8 cellular contexts compared by ENCODE assay signal in the genomic region with DNA sequence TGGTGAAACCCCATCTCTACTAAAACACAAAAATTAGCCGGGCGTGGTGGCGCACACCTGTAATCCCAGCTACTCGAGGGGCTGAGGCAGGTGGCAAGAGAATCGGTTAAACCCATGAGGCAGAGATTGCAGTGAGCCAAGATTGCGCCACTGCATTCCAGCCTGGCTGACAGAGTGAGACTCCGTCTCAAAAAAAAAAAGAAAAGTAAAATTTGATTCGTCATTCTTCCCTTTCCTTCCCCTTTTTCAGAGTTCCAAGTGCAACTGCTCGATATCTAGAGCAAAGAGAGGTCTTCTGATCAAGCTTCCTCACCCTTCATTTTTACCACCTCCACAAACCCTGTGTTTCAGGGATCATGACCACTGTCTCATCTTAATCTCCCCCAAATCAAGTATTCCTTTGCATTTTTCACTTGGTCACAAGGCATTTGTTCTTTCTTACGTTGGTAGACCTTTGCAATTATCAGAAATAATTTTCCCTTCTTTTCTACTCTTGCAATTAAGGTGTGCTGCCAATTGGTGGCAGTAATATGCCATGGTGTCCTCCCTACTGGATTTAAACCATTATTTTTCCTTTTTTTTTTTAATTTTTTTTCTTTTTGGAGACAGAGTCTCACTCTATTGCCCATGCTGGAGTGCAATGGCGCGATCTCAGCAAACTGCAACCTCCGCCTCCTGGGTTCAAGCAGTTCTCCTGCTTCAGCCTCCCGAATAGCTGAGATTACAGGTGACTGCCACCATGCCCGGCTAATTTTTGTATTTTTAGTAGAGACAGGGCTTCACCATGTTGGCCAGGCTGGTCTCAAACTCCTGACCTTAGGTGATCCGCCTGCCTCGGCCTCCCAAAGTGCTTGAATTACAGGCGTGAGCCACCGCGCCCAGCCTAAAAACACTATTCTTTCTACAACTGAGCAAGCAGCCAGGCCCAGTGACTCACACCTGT. TPM values are rescaled to one million over a fixed set of nuclear protein-coding genes. Genes with fewer than 3 reads are reported as not detected.
DNase-seq lines count a peak whose midpoint lies in the region; ATAC-seq and TF ChIP-seq lines count a peak whose summit lies in the region.
"Not testable (repeated sequence)": the region's sequence is repeated elsewhere in the genome, so short reads cannot be mapped to it uniquely, and the experiment has no call there.

No MANE protein-coding gene starts in this region.

- H3K4me1 ChIP-seq in Karpas-422 (ENCODE audit: low read length) (peaks cover 13% of the 10 kb centered on the region), PC-9 (replicated peaks; ENCODE audit: insufficient read depth) (peaks cover 19% of the 10 kb centered on the region)
- not testable (repeated sequence) for H3K4me1 ChIP-seq in adrenal gland (replicated peaks in 1 of 2); fibroblast of lung (ENCODE audit: control insufficient read depth, extremely low read depth, insufficient read depth, low read length); prostate gland (replicated peaks)

- DNase-seq in AG09319 (ENCODE audit: extremely low read depth, low read depth); GM10266 (ENCODE audit: extremely low spot score); PC-9; left colon; prostate gland (ENCODE audit: low spot score): not testable (repeated sequence)
- peak; percentile 62 for DNase-seq in Karpas-422
- peak in 2 of 7 donors; percentile 23 to 46 for DNase-seq in adrenal gland
- DNase-seq in fibroblast of lung (ENCODE audit: low read depth in 2 of 2) = peak in 1 of 2 donors; percentile 62

- H3K9me3 ChIP-seq in Karpas-422 (ENCODE audit: low read length); PC-9 (ENCODE audit: insufficient read depth, low read depth); adrenal gland (replicated peaks in 1 of 3); fibroblast of lung (ENCODE audit: control insufficient read depth, insufficient read depth, low read depth, low read length); prostate gland: not testable (repeated sequence)

- 80 to 87% (median 83%) methylated on average over 20 of the region's 20 CpGs for WGBS in adrenal gland, 4 donors
- 88% methylated on average over 20 of the region's 20 CpGs for WGBS in prostate gland

- H3K27me3 ChIP-seq in Karpas-422 (ENCODE audit: low read length); PC-9 (ENCODE audit: insufficient read depth, low read depth); adrenal gland; fibroblast of lung (ENCODE audit: control insufficient read depth, insufficient read depth, low read length); prostate gland (replicated peaks; ENCODE audit: insufficient read depth): not testable (repeated sequence)

- TF ChIP-seq CTCF in AG09319 (IDR thresholded peaks at IDR 0.05; ENCODE audit: low read depth, low read length) (peak; percentile 28), GM10266 (IDR thresholded peaks at IDR 0.05; ENCODE audit: control insufficient read depth, insufficient read depth, low read depth, missing control alignments) (peak; percentile 67), PC-9 (conservative IDR thresholded peaks at IDR 0.05) (peak; percentile 67), adrenal gland (IDR thresholded peaks at IDR 0.05) (peak in 4 of 6 experiments; percentile 37 to 74 (median 54)), fibroblast of lung (conservative IDR thresholded peaks at IDR 0.05 in 1 of 2, IDR thresholded peaks at IDR 0.05 in 1 of 2; ENCODE audit: low read depth in 1 of 2, low read length in 2 of 2) (peak; percentile 53 to 72), prostate gland (IDR thresholded peaks at IDR 0.05) (peak in 3 of 4 experiments; percentile 22 to 30 (median 27))

- not testable (repeated sequence) for H3K27ac ChIP-seq in Karpas-422 (ENCODE audit: low read length); PC-9; fibroblast of lung (ENCODE audit: insufficient read depth, low read length); prostate gland
- peak overlapping the region in 1 of 5 donors; percentile 25 for H3K27ac ChIP-seq in adrenal gland

- not testable (repeated sequence) for H3K9ac ChIP-seq in Karpas-422 (ENCODE audit: low read length); fibroblast of lung (ENCODE audit: insufficient read depth, low read length)

- ATAC-seq in left colon = peak; percentile 41

- POLR2A ChIA-PET in PC-9 (lab: Charles Lee; ENCODE audit: unreplicated experiment) = not testable (repeated sequence)

- not testable (repeated sequence) for H3K4me3 ChIP-seq in Karpas-422 (ENCODE audit: low read length); PC-9; adrenal gland; fibroblast of lung (replicated peaks in 1 of 4; ENCODE audit: control extremely low read depth in 1 of 4, insufficient read depth in 1 of 4, low read depth in 3 of 4, low read length in 4 of 4); prostate gland

- not testable (repeated sequence) for H3K4me2 ChIP-seq in Karpas-422 (ENCODE audit: low read depth, low read length, poor library complexity, severe bottlenecking); PC-9; fibroblast of lung (ENCODE audit: extremely low read depth, insufficient read depth, low read length)

- not testable (repeated sequence) for H2AFZ ChIP-seq in Karpas-422 (ENCODE audit: low read length); PC-9; fibroblast of lung (ENCODE audit: low read length)

- H3K36me3 ChIP-seq in Karpas-422 (ENCODE audit: insufficient read depth, low read length); PC-9 (ENCODE audit: low read depth); adrenal gland (replicated peaks in 1 of 2); fibroblast of lung (ENCODE audit: control insufficient read depth, insufficient read depth, low read length); prostate gland: not testable (repeated sequence)

- intact Hi-C loops in PC-9 (cut with micrococcal nuclease; ENCODE audit: unreplicated experiment); prostate gland (cut with DNase I): not testable (repeated sequence)
- intact Hi-C loops in adrenal gland (cut with DNase I) (loop anchor here (10.0 kb wide), 2 partner anchors 214 to 256 kb away; no protein-coding TSS in a partner anchor), left colon (cut with DNase I, micrococcal nuclease) (loop anchor here (5.0 to 10.0 kb wide), 5 partner anchors 214 to 684 kb away; partner anchors contain the start of gene MSL2 (in 1 of the 2))

- H4K20me1 ChIP-seq in Karpas-422 (ENCODE audit: insufficient read depth, low read depth, low read length); PC-9 (ENCODE audit: insufficient read depth); fibroblast of lung (ENCODE audit: control insufficient read depth, extremely low read depth, insufficient read depth, low read length): not testable (repeated sequence)

- TF ChIP-seq POLR2A in adrenal gland (IDR thresholded peaks at IDR 0.05); prostate gland (IDR thresholded peaks at IDR 0.05): not testable (repeated sequence)

- not testable (repeated sequence) for H3K79me2 ChIP-seq in Karpas-422 (ENCODE audit: low read length); PC-9 (ENCODE audit: low read depth); fibroblast of lung (ENCODE audit: control insufficient read depth, insufficient read depth, low read length)

- CTCF ChIA-PET in PC-9 (lab: Charles Lee) = not testable (repeated sequence)

- peaks cover 12% of the 10 kb centered on the region for H3F3A ChIP-seq in PC-9 (ENCODE audit: insufficient read depth, low read depth)

- BruUV-seq in PC-9 (replicated peaks; lab: Mats Ljungman, UMichigan) = not testable (repeated sequence)

- H3K9me2 ChIP-seq in Karpas-422 (replicated peaks; ENCODE audit: insufficient read depth, low read length); PC-9 (ENCODE audit: insufficient read depth): not testable (repeated sequence)

RNA-seq across cellular contexts. Expression of gene STAG1, which starts 6.3 kb away (rescaled TPM):
- 12.6 and 13.7 TPM in 2 replicates for total RNA-seq in Karpas-422 (2014; rRNA removed; shearing (Covaris generic); ENCODE audit: low replicate concordance)
- total RNA-seq in PC-9 (2021) (34.5 and 39.3 TPM in 2 replicates), adrenal gland (10 to 100 TPM; 17.1 to 33.3 (median 27.5) TPM), fibroblast of lung (38.6 and 48.0 TPM in 2 replicates), left colon (10 to 100 TPM; 41.7 to 56.2 TPM), prostate gland (10 to 100 TPM; 21.9 to 34.1 TPM)
- polyA plus RNA-seq in adrenal gland (10 to 100 TPM in 2 of 3 donors, 1 to 10 TPM in 1; 7.5 to 15.8 (median 11.0) TPM), fibroblast of lung (23.2 and 24.6 TPM in 2 replicates)
- polyA plus RNA-seq in fibroblast of lung (2012) = 15.1 and 17.6 TPM in 2 replicates
- polyA minus RNA-seq in fibroblast of lung (ENCODE audit: low replicate concordance) = 8.1 and 8.7 TPM in 2 replicates
